1 cellular context compared by ENCODE assay signal in genomic region chr19:33060586-33060985, GRCh38.
TF ChIP-seq lines count a peak whose summit lies in the region.

No MANE protein-coding gene starts in this region.

TF ChIP-seq in GM23338, 12 proteins besides CTCF, POLR2A, EP300 and RAD21 (continued from another document):
- TF ChIP-seq, protein P1, sequence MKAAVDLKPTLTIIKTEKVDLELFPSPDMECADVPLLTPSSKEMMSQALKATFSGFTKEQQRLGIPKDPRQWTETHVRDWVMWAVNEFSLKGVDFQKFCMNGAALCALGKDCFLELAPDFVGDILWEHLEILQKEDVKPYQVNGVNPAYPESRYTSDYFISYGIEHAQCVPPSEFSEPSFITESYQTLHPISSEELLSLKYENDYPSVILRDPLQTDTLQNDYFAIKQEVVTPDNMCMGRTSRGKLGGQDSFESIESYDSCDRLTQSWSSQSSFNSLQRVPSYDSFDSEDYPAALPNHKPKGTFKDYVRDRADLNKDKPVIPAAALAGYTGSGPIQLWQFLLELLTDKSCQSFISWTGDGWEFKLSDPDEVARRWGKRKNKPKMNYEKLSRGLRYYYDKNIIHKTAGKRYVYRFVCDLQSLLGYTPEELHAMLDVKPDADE (IDR thresholded peaks at IDR 0.05): no peak
- TF ChIP-seq EZH2 (IDR thresholded peaks at IDR 0.05; ENCODE audit: low read depth, unreplicated experiment) (no peak), CREB1 (CRISPR knock-in tag; IDR thresholded peaks at IDR 0.05; ENCODE audit: low read depth) (no peak)
- TF ChIP-seq, protein P2, sequence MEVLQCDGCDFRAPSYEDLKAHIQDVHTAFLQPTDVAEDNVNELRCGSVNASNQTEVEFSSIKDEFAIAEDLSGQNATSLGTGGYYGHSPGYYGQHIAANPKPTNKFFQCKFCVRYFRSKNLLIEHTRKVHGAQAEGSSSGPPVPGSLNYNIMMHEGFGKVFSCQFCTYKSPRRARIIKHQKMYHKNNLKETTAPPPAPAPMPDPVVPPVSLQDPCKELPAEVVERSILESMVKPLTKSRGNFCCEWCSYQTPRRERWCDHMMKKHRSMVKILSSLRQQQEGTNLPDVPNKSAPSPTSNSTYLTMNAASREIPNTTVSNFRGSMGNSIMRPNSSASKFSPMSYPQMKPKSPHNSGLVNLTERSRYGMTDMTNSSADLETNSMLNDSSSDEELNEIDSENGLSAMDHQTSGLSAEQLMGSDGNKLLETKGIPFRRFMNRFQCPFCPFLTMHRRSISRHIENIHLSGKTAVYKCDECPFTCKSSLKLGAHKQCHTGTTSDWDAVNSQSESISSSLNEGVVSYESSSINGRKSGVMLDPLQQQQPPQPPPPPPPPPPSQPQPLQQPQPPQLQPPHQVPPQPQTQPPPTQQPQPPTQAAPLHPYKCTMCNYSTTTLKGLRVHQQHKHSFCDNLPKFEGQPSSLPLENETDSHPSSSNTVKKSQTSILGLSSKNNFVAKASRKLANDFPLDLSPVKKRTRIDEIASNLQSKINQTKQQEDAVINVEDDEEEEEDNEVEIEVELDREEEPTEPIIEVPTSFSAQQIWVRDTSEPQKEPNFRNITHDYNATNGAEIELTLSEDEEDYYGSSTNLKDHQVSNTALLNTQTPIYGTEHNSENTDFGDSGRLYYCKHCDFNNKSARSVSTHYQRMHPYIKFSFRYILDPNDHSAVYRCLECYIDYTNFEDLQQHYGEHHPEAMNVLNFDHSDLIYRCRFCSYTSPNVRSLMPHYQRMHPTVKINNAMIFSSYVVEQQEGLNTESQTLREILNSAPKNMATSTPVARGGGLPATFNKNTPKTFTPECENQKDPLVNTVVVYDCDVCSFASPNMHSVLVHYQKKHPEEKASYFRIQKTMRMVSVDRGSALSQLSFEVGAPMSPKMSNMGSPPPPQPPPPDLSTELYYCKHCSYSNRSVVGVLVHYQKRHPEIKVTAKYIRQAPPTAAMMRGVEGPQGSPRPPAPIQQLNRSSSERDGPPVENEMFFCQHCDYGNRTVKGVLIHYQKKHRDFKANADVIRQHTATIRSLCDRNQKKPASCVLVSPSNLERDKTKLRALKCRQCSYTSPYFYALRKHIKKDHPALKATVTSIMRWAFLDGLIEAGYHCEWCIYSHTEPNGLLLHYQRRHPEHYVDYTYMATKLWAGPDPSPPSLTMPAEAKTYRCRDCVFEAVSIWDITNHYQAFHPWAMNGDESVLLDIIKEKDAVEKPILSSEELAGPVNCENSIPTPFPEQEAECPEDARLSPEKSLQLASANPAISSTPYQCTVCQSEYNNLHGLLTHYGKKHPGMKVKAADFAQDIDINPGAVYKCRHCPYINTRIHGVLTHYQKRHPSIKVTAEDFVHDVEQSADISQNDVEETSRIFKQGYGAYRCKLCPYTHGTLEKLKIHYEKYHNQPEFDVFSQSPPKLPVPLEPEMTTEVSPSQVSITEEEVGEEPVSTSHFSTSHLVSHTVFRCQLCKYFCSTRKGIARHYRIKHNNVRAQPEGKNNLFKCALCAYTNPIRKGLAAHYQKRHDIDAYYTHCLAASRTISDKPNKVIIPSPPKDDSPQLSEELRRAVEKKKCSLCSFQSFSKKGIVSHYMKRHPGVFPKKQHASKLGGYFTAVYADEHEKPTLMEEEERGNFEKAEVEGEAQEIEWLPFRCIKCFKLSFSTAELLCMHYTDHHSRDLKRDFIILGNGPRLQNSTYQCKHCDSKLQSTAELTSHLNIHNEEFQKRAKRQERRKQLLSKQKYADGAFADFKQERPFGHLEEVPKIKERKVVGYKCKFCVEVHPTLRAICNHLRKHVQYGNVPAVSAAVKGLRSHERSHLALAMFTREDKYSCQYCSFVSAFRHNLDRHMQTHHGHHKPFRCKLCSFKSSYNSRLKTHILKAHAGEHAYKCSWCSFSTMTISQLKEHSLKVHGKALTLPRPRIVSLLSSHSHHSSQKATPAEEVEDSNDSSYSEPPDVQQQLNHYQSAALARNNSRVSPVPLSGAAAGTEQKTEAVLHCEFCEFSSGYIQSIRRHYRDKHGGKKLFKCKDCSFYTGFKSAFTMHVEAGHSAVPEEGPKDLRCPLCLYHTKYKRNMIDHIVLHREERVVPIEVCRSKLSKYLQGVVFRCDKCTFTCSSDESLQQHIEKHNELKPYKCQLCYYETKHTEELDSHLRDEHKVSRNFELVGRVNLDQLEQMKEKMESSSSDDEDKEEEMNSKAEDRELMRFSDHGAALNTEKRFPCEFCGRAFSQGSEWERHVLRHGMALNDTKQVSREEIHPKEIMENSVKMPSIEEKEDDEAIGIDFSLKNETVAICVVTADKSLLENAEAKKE (CRISPR knock-in tag; IDR thresholded peaks at IDR 0.05): no peak
